Comparison of ENCODE assay signal across 27 cellular contexts in genomic region chr1:99754055-99754626, GRCh38.
"Had no signal": no experiment of that assay in that cellular context is flagged by ENCODE, and none has a peak within 500 bp of the region (broad histone marks: within the 10 kb centered on the region; RNA-seq: fewer than 3 reads in every experiment).

No MANE protein-coding gene starts in this region.

- H3K4me3 ChIP-seq: MG63 had no signal

- H3K9me3 ChIP-seq: SK-N-SH had no signal

- H3K27ac ChIP-seq: HL-60 had no signal

- H3K27me3 ChIP-seq: MG63 had no signal

- ATAC-seq: T-cell had no signal

- DNase-seq: Karpas-422, KG1, MG63, NCI-H1092, NCI-H1105 treated with DMSO at 0.1 percent for 48 hours, NCI-H1417 treated with DMSO at 0.1 percent for 48 hours, NCI-H146, NCI-H1694 treated with DMSO at 0.1 percent for 48 hours, NCI-H1930, NCI-H2081, NCI-H2107, NCI-H2171, NCI-H226, NCI-H446, NCI-H510A, NCI-H524 treated with DMSO at 0.1 percent for 48 hours, NCI-H69, NCI-H774, Right ventricle myocardium superior, RPMI8226, SIG-M5, SK-N-SH, SW 1271, T-cell had no signal

- H3K4me2 ChIP-seq: SK-N-SH had no signal

- FAIRE-seq: HTR-8/SVneo, RCC 7860 had no signal

- H3K9ac ChIP-seq: SK-N-SH had no signal

- H3K36me3 ChIP-seq: MG63 had no signal
